ENCODE assay signal across 8 cellular contexts in genomic region chr15:49155110-49155833, GRCh38. TPM values are rescaled to one million over a fixed set of nuclear protein-coding genes. Genes with fewer than 3 reads are reported as not detected.
DNase-seq lines count a peak whose midpoint lies in the region; ATAC-seq, FAIRE-seq and TF ChIP-seq lines count a peak whose summit lies in the region.

Gene COPS2 (minus strand): TSS chr15:49155599. CDS start chr15:49155578, 21 bp downstream.

- peak within 1 kb of the TSS; percentile 88 for H3K4me3 Mint-ChIP-seq in chondrocyte (ENCODE audit: unreplicated experiment)

- TF ChIP-seq CTCF in chondrocyte (IDR thresholded peaks at IDR 0.05) (no peak), kidney (IDR thresholded peaks at IDR 0.05; ENCODE audit: borderline replicate concordance, extremely low read depth, insufficient read depth) (peak; percentile 1)

- peak within 1 kb of the TSS; percentile 95 to 100 for H3K4me3 ChIP-seq in kidney (ENCODE audit: low read length in 2 of 2)

- TF ChIP-seq POLR2A in GM19099 (IDR thresholded peaks at IDR 0.05; ENCODE audit: extremely low read depth, insufficient read length, low read depth) = peak; percentile 77

- H3K9me3 ChIP-seq in kidney (ENCODE audit: control insufficient read depth in 1 of 2, low read length in 2 of 2) = no peaks in the 10 kb centered on the region

- no peak for FAIRE-seq in kidney (lab: Jason Lieb, UNC)

- peak within 1 kb of the TSS; percentile 68 to 85 for H3K27ac ChIP-seq in kidney (ENCODE audit: low read depth in 2 of 2, low read length in 2 of 2)

- intact Hi-C loops in kidney (cut with DNase I) = no loop called here

- H3K4me1 Mint-ChIP-seq in chondrocyte (ENCODE audit: low read depth) = peaks cover 46% of the 10 kb centered on the region

- ATAC-seq in HG03432 (IDR thresholded peaks at IDR 0.05; ENCODE audit: unreplicated experiment) = peak; percentile 93

- no peaks in the 10 kb centered on the region for H3K27me3 Mint-ChIP-seq in chondrocyte (ENCODE audit: low read depth)

- DNase-seq in AG20443 (ENCODE audit: low spot score) (peak; percentile 92), NCI-H510A (lab: John Stamatoyannopoulos, UW) (peak; percentile 87), chondrocyte (ENCODE audit: low spot score) (peak; percentile 95), kidney (peak; percentile 96)
- peak; percentile 80 to 90 for DNase-seq in activated CD4-positive, alpha-beta T cell treated with anti-CD3 and anti-CD28 coated beads for 24 hours (ENCODE audit: low read depth in 2 of 2)
- DNase-seq in stimulated activated CD4-positive, alpha-beta T cell treated with anti-CD3 and anti-CD28 coated beads, Interleukin-15, amount 100 ng/mL, for 24 hours = peak; percentile 93

- H3K36me3 Mint-ChIP-seq in chondrocyte (ENCODE audit: low read depth) = peaks cover 4% of the 10 kb centered on the region

- H3K27ac Mint-ChIP-seq in chondrocyte (ENCODE audit: unreplicated experiment) = peak within 1 kb of the TSS; percentile 97

- H3K9me3 Mint-ChIP-seq in chondrocyte (ENCODE audit: low read depth) = no peaks in the 10 kb centered on the region

- H3K4me1 ChIP-seq in kidney (ENCODE audit: control insufficient read depth in 1 of 2, insufficient read depth in 1 of 2, low read depth in 1 of 2, low read length in 2 of 2) = peaks cover 0 to 10% of the 10 kb centered on the region in 2 donors

- H3K36me3 ChIP-seq in kidney (ENCODE audit: control insufficient read depth in 1 of 2, insufficient read depth in 2 of 2, low read length in 2 of 2) = no peaks in the 10 kb centered on the region

- peak within 1 kb of the TSS; percentile 73 to 99 for H3K9ac ChIP-seq in kidney (ENCODE audit: low read length in 2 of 2)

RNA-seq across cellular contexts. Expression of gene COPS2, which starts in this region (rescaled TPM):
- 67.2 to 77.8 TPM (median 68.4 TPM) in 3 replicates for total RNA-seq in chondrocyte
- 60.1 TPM for total RNA-seq in kidney
- 42.6 TPM for polyA plus RNA-seq in kidney (ENCODE audit: insufficient read depth, low read depth, low replicate concordance)

Comparison
In these comparisons a context has a peak if more than half of its experiments do, and no peak if none do; other contexts are left out.
1. Peak in every context shown above with its lines: DNase-seq, ATAC-seq, H3K4me3 ChIP-seq and H3K27ac ChIP-seq.